Comparison of ENCODE assay signal across 1 cellular context in the genomic region with DNA sequence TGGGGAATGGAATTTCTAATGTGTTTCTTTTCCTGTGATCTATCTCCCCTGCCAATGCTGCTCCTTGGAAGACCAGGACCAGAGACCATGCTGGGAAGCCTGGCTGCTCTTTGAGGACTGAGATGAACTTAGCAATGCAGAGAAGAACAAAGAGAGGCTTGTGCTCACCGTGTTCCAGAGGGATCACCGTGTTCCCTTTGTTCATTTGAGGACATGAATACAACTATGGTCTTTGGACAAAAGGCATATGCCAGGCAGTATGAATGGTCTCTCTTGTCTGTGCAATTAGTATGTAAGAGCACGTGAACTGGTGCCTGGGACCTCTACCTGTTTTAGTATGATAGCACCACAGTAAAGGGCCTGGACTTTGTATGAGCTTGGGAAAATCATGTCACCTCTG.
TF ChIP-seq lines count a peak whose summit lies in the region.

No MANE protein-coding gene starts in this region.

TF ChIP-seq in HepG2, 621 proteins besides CTCF, POLR2A, EP300 and RAD21 (continued from another document):
- TF ChIP-seq TRAFD1 (CRISPR knock-in tag; IDR thresholded peaks at IDR 0.05; ENCODE audit: borderline replicate concordance) (no peak), FIP1L1 (IDR thresholded peaks at IDR 0.05; ENCODE audit: borderline replicate concordance, insufficient read depth, low read depth, low read length) (no peak), ZNF891 (CRISPR knock-in tag; IDR thresholded peaks at IDR 0.05) (no peak), SMAD9 (CRISPR knock-in tag; IDR thresholded peaks at IDR 0.05) (no peak), ZNF800 (CRISPR knock-in tag; IDR thresholded peaks at IDR 0.05) (no peak), ETS1 (CRISPR knock-in tag; IDR thresholded peaks at IDR 0.05) (no peak), ZNF496 (CRISPR knock-in tag; IDR thresholded peaks at IDR 0.05; ENCODE audit: insufficient replicate concordance) (no peak), PLRG1 (conservative IDR thresholded peaks at IDR 0.05) (no peak), AGO1 (IDR thresholded peaks at IDR 0.05; ENCODE audit: low read depth, low read length, poor library complexity, severe bottlenecking) (no peak), CHD4 (IDR thresholded peaks at IDR 0.05; ENCODE audit: borderline replicate concordance, low read length) (no peak), SOX13 (IDR thresholded peaks at IDR 0.05) (no peak), SOX13 (CRISPR knock-in tag; conservative IDR thresholded peaks at IDR 0.05 in 1 of 2, IDR thresholded peaks at IDR 0.05 in 1 of 2) (peak in 1 of 2 experiments; percentile 86; a peak in 2 of 4 replicates), SOX6 (IDR thresholded peaks at IDR 0.05) (no peak), SOX6 (CRISPR knock-in tag; IDR thresholded peaks at IDR 0.05) (peak; percentile 50), ZNF225 (CRISPR knock-in tag; IDR thresholded peaks at IDR 0.05) (no peak)
- TF ChIP-seq, protein P1, sequence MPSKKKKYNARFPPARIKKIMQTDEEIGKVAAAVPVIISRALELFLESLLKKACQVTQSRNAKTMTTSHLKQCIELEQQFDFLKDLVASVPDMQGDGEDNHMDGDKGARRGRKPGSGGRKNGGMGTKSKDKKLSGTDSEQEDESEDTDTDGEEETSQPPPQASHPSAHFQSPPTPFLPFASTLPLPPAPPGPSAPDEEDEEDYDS (CRISPR knock-in tag; IDR thresholded peaks at IDR 0.05), result no peak
